ENCODE assay signal across 12 cellular contexts in the genomic region with DNA sequence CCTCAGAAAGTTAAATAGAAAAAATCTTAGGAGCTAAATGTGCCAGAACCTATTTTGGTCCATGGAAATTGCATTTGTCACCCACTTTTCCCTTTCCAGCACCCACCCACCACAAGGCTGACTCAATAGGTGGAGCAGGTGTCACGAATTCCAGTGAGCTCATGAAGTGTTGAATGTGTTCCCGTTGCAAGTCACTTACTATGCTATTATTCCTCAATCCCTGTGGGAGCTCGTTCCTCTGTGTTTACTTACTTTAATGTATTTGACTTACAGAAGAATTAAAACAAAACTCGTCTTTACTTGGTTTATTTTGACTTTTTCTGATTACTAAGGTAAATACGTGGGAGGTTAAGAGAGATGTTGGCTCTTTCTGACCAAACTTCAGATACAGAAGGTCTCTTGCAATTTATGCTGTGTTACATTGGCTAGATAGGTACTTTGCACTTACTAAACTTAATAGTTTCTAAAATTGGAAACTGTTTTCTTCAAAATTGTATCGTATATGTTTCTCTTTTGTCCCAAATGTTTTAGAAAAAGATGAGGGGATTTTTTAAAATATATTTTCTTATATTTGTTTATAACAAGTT.
DNase-seq lines count a peak whose midpoint lies in the region; ATAC-seq and TF ChIP-seq lines count a peak whose summit lies in the region.
"Had no signal": no experiment of that assay in that cellular context is flagged by ENCODE, and none has a peak within 500 bp of the region (broad histone marks: within the 10 kb centered on the region; RNA-seq: fewer than 3 reads in every experiment).

No MANE protein-coding gene starts in this region.

- no peaks in the 10 kb centered on the region for H3K36me3 Mint-ChIP-seq in CD8-positive, alpha-beta T cell

- intact Hi-C loops in CD8-positive, alpha-beta T cell (cut with DNase I, micrococcal nuclease): no loop called here

- no peaks in the 10 kb centered on the region for H3K4me1 Mint-ChIP-seq in CD8-positive, alpha-beta T cell (ENCODE audit: low read depth)
- H3K4me1 Mint-ChIP-seq: stimulated activated naive CD8-positive, alpha-beta T cell treated with anti-CD3 and anti-CD28 coated beads, Interleukin-15, amount 100 ng/mL, for 72 hours had no signal

- H3K4me3 ChIP-seq in CD8-positive, alpha-beta T cell (ENCODE audit: low read depth, low read length): no peak overlapping the region

- TF ChIP-seq CTCF in CD8-positive, alpha-beta T cell (IDR thresholded peaks at IDR 0.05): no peak

- H3K4me3 Mint-ChIP-seq in CD8-positive, alpha-beta T cell: no peak overlapping the region
- H3K4me3 Mint-ChIP-seq: activated naive CD4-positive, alpha-beta T cell treated with anti-CD3 and anti-CD28 coated beads for 36 hours; stimulated activated naive CD8-positive, alpha-beta T cell treated with anti-CD3 and anti-CD28 coated beads, Interleukin-15, amount 100 ng/mL, for 72 hours had no signal

- no peak for ATAC-seq in HG02981 (IDR thresholded peaks at IDR 0.05; ENCODE audit: unreplicated experiment)
- ATAC-seq in CD8-positive, alpha-beta T cell: no peak
- ATAC-seq in GM18907 (IDR thresholded peaks at IDR 0.05; ENCODE audit: unreplicated experiment): no peak
- ATAC-seq: stimulated activated naive CD8-positive, alpha-beta T cell treated with anti-CD3 and anti-CD28 coated beads, Interleukin-15, amount 100 ng/mL, for 72 hours had no signal

- H3K4me1 ChIP-seq in CD8-positive, alpha-beta T cell (ENCODE audit: insufficient read depth, low read length): no peaks in the 10 kb centered on the region

- H3K9me3 Mint-ChIP-seq in CD8-positive, alpha-beta T cell: peaks cover 8% of the 10 kb centered on the region

- CTCF ChIA-PET in CD8-positive, alpha-beta T cell (lab: Charles Lee): no interaction called here

- DNase-seq in ELR (ENCODE audit: low read depth) (peak; percentile 28), NCI-H1417 (lab: John Stamatoyannopoulos, UW) (peak in 2 of 3 experiments; percentile 7 to 62), astrocyte of the hippocampus (ENCODE audit: low read depth, low spot score) (peak; percentile 50), kidney tubule cell (ENCODE audit: low spot score) (peak; percentile 82), NCI-H1436 (lab: John Stamatoyannopoulos, UW) (no peak)
- no peak for DNase-seq in CD8-positive, alpha-beta T cell
- DNase-seq: activated naive CD4-positive, alpha-beta T cell treated with anti-CD3 and anti-CD28 coated beads for 36 hours; NCI-H226; stimulated activated naive CD8-positive, alpha-beta T cell treated with anti-CD3 and anti-CD28 coated beads, Interleukin-15, amount 100 ng/mL, for 72 hours; T1000 had no signal

- no peaks in the 10 kb centered on the region for H3K27me3 ChIP-seq in CD8-positive, alpha-beta T cell (ENCODE audit: insufficient read depth, low read length)

- no peaks in the 10 kb centered on the region for H3K27me3 Mint-ChIP-seq in CD8-positive, alpha-beta T cell (ENCODE audit: low read depth)
- H3K27me3 Mint-ChIP-seq: stimulated activated naive CD8-positive, alpha-beta T cell treated with anti-CD3 and anti-CD28 coated beads, Interleukin-15, amount 100 ng/mL, for 72 hours had no signal

- no peaks in the 10 kb centered on the region for H3K36me3 ChIP-seq in CD8-positive, alpha-beta T cell (ENCODE audit: insufficient read depth, low read length)

- H3K27ac Mint-ChIP-seq in CD8-positive, alpha-beta T cell: no peak overlapping the region
- H3K27ac Mint-ChIP-seq: activated naive CD4-positive, alpha-beta T cell treated with anti-CD3 and anti-CD28 coated beads for 36 hours; stimulated activated naive CD8-positive, alpha-beta T cell treated with anti-CD3 and anti-CD28 coated beads, Interleukin-15, amount 100 ng/mL, for 72 hours had no signal

- no peaks in the 10 kb centered on the region for H3K9me3 ChIP-seq in CD8-positive, alpha-beta T cell (ENCODE audit: low read length)

- no peak overlapping the region for H3K27ac ChIP-seq in CD8-positive, alpha-beta T cell (ENCODE audit: low read depth, low read length)

- POLR2A ChIA-PET in CD8-positive, alpha-beta T cell (lab: Charles Lee): no interaction called here

Comparison
In these comparisons a context has a peak if more than half of its experiments do, and no peak if none do; other contexts are left out.
1. DNase-seq: peak in ELR (single experiment), NCI-H1417 (2 of 3), astrocyte of the hippocampus (single experiment) and kidney tubule cell (single experiment); none in CD8-positive, alpha-beta T cell (0 of 7) and NCI-H1436 (single experiment).